Comparison of ENCODE assay signal across 16 cellular contexts in the genomic region with DNA sequence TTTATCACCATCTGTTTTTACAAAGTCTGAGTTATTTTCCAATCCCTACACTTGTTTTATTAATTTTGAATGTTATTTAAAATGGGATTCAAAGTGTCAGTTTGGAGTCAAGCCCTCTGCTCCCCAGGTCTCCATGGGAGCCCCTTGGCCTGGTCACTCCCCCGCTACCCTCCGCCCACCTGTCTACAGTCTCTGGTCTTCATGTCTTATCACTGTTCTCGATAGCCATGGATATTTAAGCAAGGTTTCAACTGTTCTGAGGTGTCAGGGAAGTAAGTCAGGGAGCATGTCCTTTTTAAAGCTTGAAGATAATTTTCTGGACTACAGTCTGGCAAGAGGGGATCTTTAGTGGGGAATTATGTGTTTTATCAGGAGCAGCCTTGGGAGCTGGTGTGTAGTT. TPM values are rescaled to one million over a fixed set of nuclear protein-coding genes. Genes with fewer than 3 reads are reported as not detected.
A peak's percentile ranks its signal among the peaks of the same experiment; 100 is the strongest.
DNase-seq lines count a peak whose midpoint lies in the region; ATAC-seq, FAIRE-seq and TF ChIP-seq lines count a peak whose summit lies in the region.
"Had no signal": no experiment of that assay in that cellular context is flagged by ENCODE, and none has a peak within 500 bp of the region (broad histone marks: within the 10 kb centered on the region; RNA-seq: fewer than 3 reads in every experiment).

No MANE protein-coding gene starts in this region.

- intact Hi-C loops in Right ventricle myocardium superior (cut with DNase I), result loop anchor here (5.0 to 10.0 kb wide), 2 partner anchors 199 to 781 kb away; no protein-coding TSS in a partner anchor
- intact Hi-C loops in cardiac septum (cut with DNase I), result loop anchor here (2.0 to 10.0 kb wide), 3 partner anchors 39 to 781 kb away; no protein-coding TSS in a partner anchor
- intact Hi-C loops in K562 (cut with micrococcal nuclease), result loop anchor here (1.0 to 10.0 kb wide), 4 partner anchors 41 to 781 kb away; no protein-coding TSS in a partner anchor

- no peak overlapping the region for H3K4me3 ChIP-seq in K562
- H3K4me3 ChIP-seq: BLaER1, GM23338 had no signal

- H3K36me3 ChIP-seq in K562 (ENCODE audit: control insufficient read depth, insufficient read depth, low read length), result no peaks in the 10 kb centered on the region
- H3K36me3 ChIP-seq: BLaER1 had no signal

- 11% methylated on average over 3 of the region's 3 CpGs for WGBS in K562 (ENCODE audit: insufficient coverage, low coverage, missing lambda C conversion rate)

- no peaks in the 10 kb centered on the region for H3K27me3 ChIP-seq in K562 (ENCODE audit: control insufficient read depth in 2 of 2, insufficient read depth in 2 of 2, low read length in 2 of 2)
- H3K27me3 ChIP-seq: BLaER1 had no signal

- H4K20me1 ChIP-seq in K562 (replicated peaks; ENCODE audit: control insufficient read depth, insufficient read depth, low read length), result no peaks in the 10 kb centered on the region
- H4K20me1 ChIP-seq: BLaER1 had no signal

- TF ChIP-seq POLR2A in K562 (conservative IDR thresholded peaks at IDR 0.05), result no peak

- no peaks in the 10 kb centered on the region for H3K79me2 ChIP-seq in K562 (ENCODE audit: control insufficient read depth, insufficient read depth, low read length)

- no peak overlapping the region; the same call in 2 of the 3 replicates for H3K27ac ChIP-seq in K562 (ENCODE audit: extremely low read depth, low read depth, low read length)
- H3K27ac ChIP-seq: BLaER1 had no signal

- ATAC-seq in Right ventricle myocardium superior (ENCODE audit: poor library complexity) (peak; percentile 14), K562 (no peak), memory B cell (ENCODE audit: low read depth) (no peak)
- no peak for ATAC-seq in stimulated activated memory B cell treated with anti-CD40 and anti-IgM and Interleukin-4, amounts not matched to agents 10 μg/mL and 1 μg/mL and 100 μg/mL, for 72 hours
- ATAC-seq: GM23338 had no signal

- CTCF ChIA-PET in K562 (lab: Yijun Ruan, JAX; ENCODE audit: low intra/inter-chr PET ratio), result interaction anchor here (1.0 kb wide), 1 partner anchor 42 kb away, joined by 4 read pairs; no protein-coding TSS in a partner anchor

- POLR2A ChIA-PET in K562 (lab: Yijun Ruan, JAX), result interaction anchor here (1.6 kb wide), 1 partner anchor 37 kb away, joined by 4 read pairs; no protein-coding TSS in a partner anchor

- no peak overlapping the region for H3K4me2 ChIP-seq in K562 (ENCODE audit: insufficient read depth, low read length)
- H3K4me2 ChIP-seq: BLaER1, GM23338 had no signal

- no peaks in the 10 kb centered on the region for H3K36me3 Mint-ChIP-seq in memory B cell
- H3K36me3 Mint-ChIP-seq in stimulated activated memory B cell treated with anti-CD40 and anti-IgM and Interleukin-4, amounts not matched to agents 10 μg/mL and 1 μg/mL and 100 μg/mL, for 72 hours, result no peaks in the 10 kb centered on the region
- H3K36me3 Mint-ChIP-seq: CD14-positive monocyte had no signal

- no peak for TF ChIP-seq EP300 in K562 (IDR thresholded peaks at IDR 0.05; ENCODE audit: low read length)

- no peaks in the 10 kb centered on the region for H3K9me1 ChIP-seq in K562 (ENCODE audit: control insufficient read depth, insufficient read depth, low read length)

- no peak overlapping the region for H3K27ac Mint-ChIP-seq in memory B cell
- peak overlapping the region; percentile 30 for H3K27ac Mint-ChIP-seq in stimulated activated memory B cell treated with anti-CD40 and anti-IgM and Interleukin-4, amounts not matched to agents 10 μg/mL and 1 μg/mL and 100 μg/mL, for 72 hours
- H3K27ac Mint-ChIP-seq: CD14-positive monocyte; CD4-positive, alpha-beta memory T cell; GM23338 had no signal

- in situ Hi-C loops in K562 (cut with MboI), result loop anchor here (10.0 kb wide), 1 partner anchor 579 kb away; no protein-coding TSS in a partner anchor

- H2AFZ ChIP-seq in K562 (ENCODE audit: low read depth, low read length), result no peak overlapping the region
- H2AFZ ChIP-seq: GM23338 had no signal

- DNase-seq in Right ventricle myocardium superior (no peak), cardiac septum (ENCODE audit: low spot score) (no peak), K562 (ENCODE audit: extremely low read depth in 1 of 4, low spot score in 3 of 4) (peak in 2 of 4 experiments; percentile 13 to 29), memory B cell (ENCODE audit: low spot score in 2 of 2) (no peak), DMS153 (lab: John Stamatoyannopoulos, UW) (no peak)
- DNase-seq in stimulated activated CD4-positive, alpha-beta T cell treated with anti-CD3 and anti-CD28 coated beads, Interleukin-2, amount 100 ng/mL, for 24 hours, result no peak
- DNase-seq: 8988T; CD4-positive, alpha-beta memory T cell; DMS79 treated with DMSO at 0.1 percent for 48 hours; GF-D8; HCEC 1CT had no signal

- BruUV-seq in K562 (replicated peaks; lab: Mats Ljungman, UMichigan), result no TSS peak

- H3K27me3 Mint-ChIP-seq in memory B cell, result peaks cover 6% of the 10 kb centered on the region
- peaks cover 16% of the 10 kb centered on the region for H3K27me3 Mint-ChIP-seq in stimulated activated memory B cell treated with anti-CD40 and anti-IgM and Interleukin-4, amounts not matched to agents 10 μg/mL and 1 μg/mL and 100 μg/mL, for 72 hours

- H3K9ac ChIP-seq in K562 (ENCODE audit: insufficient read depth in 1 of 2, low read depth in 2 of 2, low read length in 2 of 2), result no peak overlapping the region
- H3K9ac ChIP-seq: BLaER1 had no signal

- H3K9me3 ChIP-seq in K562 (replicated peaks; ENCODE audit: control insufficient read depth, insufficient read depth, low read depth, low read length), result no peaks in the 10 kb centered on the region
- H3K9me3 ChIP-seq: BLaER1 had no signal

- no peak for TF ChIP-seq RAD21 in K562 (CRISPR knock-in tag; conservative IDR thresholded peaks at IDR 0.05 in 1 of 2, IDR thresholded peaks at IDR 0.05 in 1 of 2)

- H3K4me1 Mint-ChIP-seq in memory B cell, result peaks cover 5% of the 10 kb centered on the region
- peaks cover 11% of the 10 kb centered on the region for H3K4me1 Mint-ChIP-seq in stimulated activated memory B cell treated with anti-CD40 and anti-IgM and Interleukin-4, amounts not matched to agents 10 μg/mL and 1 μg/mL and 100 μg/mL, for 72 hours

- no peaks in the 10 kb centered on the region for H3K9me3 Mint-ChIP-seq in memory B cell
- H3K9me3 Mint-ChIP-seq in stimulated activated memory B cell treated with anti-CD40 and anti-IgM and Interleukin-4, amounts not matched to agents 10 μg/mL and 1 μg/mL and 100 μg/mL, for 72 hours, result no peaks in the 10 kb centered on the region
- H3K9me3 Mint-ChIP-seq: CD4-positive, alpha-beta memory T cell; GM23338 had no signal

- TF ChIP-seq CTCF in K562 (IDR thresholded peaks at IDR 0.05 in 2 of 3, conservative IDR thresholded peaks at IDR 0.05 in 1 of 3; ENCODE audit: insufficient read depth in 2 of 3, low read depth in 1 of 3, low read length in 3 of 3), result no peak

- H3K4me1 ChIP-seq in K562 (replicated peaks in 1 of 2; ENCODE audit: control insufficient read depth in 2 of 2, insufficient read depth in 2 of 2, low read length in 2 of 2), result peaks cover 40 to 55% of the 10 kb centered on the region in 2 experiments

- no peak for FAIRE-seq in K562 (lab: Jason Lieb, UNC)
- FAIRE-seq: H54 had no signal

- peak overlapping the region; percentile 16 for H3K4me3 Mint-ChIP-seq in memory B cell
- no peak overlapping the region for H3K4me3 Mint-ChIP-seq in stimulated activated memory B cell treated with anti-CD40 and anti-IgM and Interleukin-4, amounts not matched to agents 10 μg/mL and 1 μg/mL and 100 μg/mL, for 72 hours
- H3K4me3 Mint-ChIP-seq: GM23338 had no signal

TF ChIP-seq in K562, 482 proteins besides CTCF, POLR2A, EP300 and RAD21 (continues in another document):
- no peak for TF ChIP-seq CEBPG (CRISPR knock-in tag; IDR thresholded peaks at IDR 0.05)
- no peak for TF ChIP-seq CEBPG (tag; conservative IDR thresholded peaks at IDR 0.05 in 1 of 2, IDR thresholded peaks at IDR 0.05 in 1 of 2)

RNA-seq across cellular contexts. Expression of gene HPS1, which starts 19.1 kb away (rescaled TPM):
- total RNA-seq in Right ventricle myocardium superior (25.6 TPM), cardiac septum (34.8 TPM), K562 (2014; rRNA removed) (26.3 and 37.1 TPM in 2 replicates), K562 (2014; rRNA removed; fragmentation: Illumina TruSeq; extraction: Trizol) (16.2 and 18.7 TPM in 2 replicates), K562 (2015; rRNA removed; fragmentation: Illumina TruSeq; extraction: Trizol) (20.8 and 23.2 TPM in 2 replicates), K562 (2021) (43.6 and 45.3 TPM in 2 replicates)
- total RNA-seq in K562 (2011; cell fraction: chromatin; rRNA removed; ENCODE audit: low replicate concordance), result 66.7 and 154 TPM in 2 replicates
- 80.3 and 92.9 TPM in 2 replicates for total RNA-seq in K562 (2011; cell fraction: nucleolus; rRNA removed)
- total RNA-seq in K562 (2011; cell fraction: nucleoplasm; rRNA removed), result 62.7 and 73.1 TPM in 2 replicates
- polyA plus RNA-seq in K562 (2011; rRNA removed) (36.1 and 53.7 TPM in 2 replicates), K562 (2014; fragmentation: Illumina TruSeq; extraction: Trizol) (31.0 and 35.2 TPM in 2 replicates), K562 (2014; fragmentation: Nextera tagmentation; extraction: Ambion mirVana) (10 to 100 TPM; 18.1 to 23.7 TPM), K562 (2014; rRNA removed) (34.4 and 38.4 TPM in 2 replicates)
- 29.6 and 48.7 TPM in 2 replicates for polyA plus RNA-seq in K562 (2011; cell fraction: cytosol; rRNA removed)
- 137 and 184 TPM in 2 replicates for polyA plus RNA-seq in K562 (2011; cell fraction: nucleus; rRNA removed)
- 46.1 and 96.9 TPM in 2 replicates for polyA plus RNA-seq in K562 (2012)
- 20.8 and 27.8 TPM in 2 replicates for polyA minus RNA-seq in K562 (2011; rRNA and poly(A)+ RNA removed)
- 24.5 and 27.4 TPM in 2 replicates for polyA minus RNA-seq in K562 (2011; cell fraction: cytosol; rRNA and poly(A)+ RNA removed)
- 43.5 and 44.1 TPM in 2 replicates for polyA minus RNA-seq in K562 (2011; cell fraction: nucleus; rRNA and poly(A)+ RNA removed)

RNA-seq across cellular contexts. Expression of gene PYROXD2, which starts 50.9 kb away (rescaled TPM):
- total RNA-seq in Right ventricle myocardium superior (8.4 TPM), cardiac septum (11.7 TPM), K562 (2014; rRNA removed) (0.14 TPM in 1 of 2 replicates, not detected in the other), K562 (2014; rRNA removed; fragmentation: Illumina TruSeq; extraction: Trizol) (0.15 TPM in 1 of 2 replicates, not detected in the other), K562 (2015; rRNA removed; fragmentation: Illumina TruSeq; extraction: Trizol) (0.83 TPM in 1 of 2 replicates, not detected in the other), K562 (2021) (0.58 and 1.0 TPM in 2 replicates)
- 1.5 and 7.7 TPM in 2 replicates for total RNA-seq in K562 (2011; cell fraction: chromatin; rRNA removed; ENCODE audit: low replicate concordance)
- 2.0 and 2.7 TPM in 2 replicates for total RNA-seq in K562 (2011; cell fraction: nucleolus; rRNA removed)
- total RNA-seq in K562 (2011; cell fraction: nucleoplasm; rRNA removed), result 2.6 and 4.7 TPM in 2 replicates
- polyA plus RNA-seq in K562 (2011; rRNA removed) (1.4 and 2.1 TPM in 2 replicates), K562 (2014; fragmentation: Illumina TruSeq; extraction: Trizol) (0.36 TPM in 1 of 2 replicates, not detected in the other), K562 (2014; fragmentation: Nextera tagmentation; extraction: Ambion mirVana) (under 1 TPM; 0.56 to 0.67 TPM), K562 (2014; rRNA removed) (0.09 and 0.64 TPM in 2 replicates)
- 0.25 and 0.54 TPM in 2 replicates for polyA plus RNA-seq in K562 (2011; cell fraction: cytosol; rRNA removed)
- 7.7 and 14.3 TPM in 2 replicates for polyA plus RNA-seq in K562 (2011; cell fraction: nucleus; rRNA removed)
- polyA plus RNA-seq in K562 (2012), result 1.0 and 2.6 TPM in 2 replicates
- polyA minus RNA-seq in K562 (2011; rRNA and poly(A)+ RNA removed), result 0.49 and 0.87 TPM in 2 replicates
- not detected in 2 replicates for polyA minus RNA-seq in K562 (2011; cell fraction: cytosol; rRNA and poly(A)+ RNA removed)
- polyA minus RNA-seq in K562 (2011; cell fraction: nucleus; rRNA and poly(A)+ RNA removed), result 0.94 and 1.1 TPM in 2 replicates
